In the genomic region with DNA sequence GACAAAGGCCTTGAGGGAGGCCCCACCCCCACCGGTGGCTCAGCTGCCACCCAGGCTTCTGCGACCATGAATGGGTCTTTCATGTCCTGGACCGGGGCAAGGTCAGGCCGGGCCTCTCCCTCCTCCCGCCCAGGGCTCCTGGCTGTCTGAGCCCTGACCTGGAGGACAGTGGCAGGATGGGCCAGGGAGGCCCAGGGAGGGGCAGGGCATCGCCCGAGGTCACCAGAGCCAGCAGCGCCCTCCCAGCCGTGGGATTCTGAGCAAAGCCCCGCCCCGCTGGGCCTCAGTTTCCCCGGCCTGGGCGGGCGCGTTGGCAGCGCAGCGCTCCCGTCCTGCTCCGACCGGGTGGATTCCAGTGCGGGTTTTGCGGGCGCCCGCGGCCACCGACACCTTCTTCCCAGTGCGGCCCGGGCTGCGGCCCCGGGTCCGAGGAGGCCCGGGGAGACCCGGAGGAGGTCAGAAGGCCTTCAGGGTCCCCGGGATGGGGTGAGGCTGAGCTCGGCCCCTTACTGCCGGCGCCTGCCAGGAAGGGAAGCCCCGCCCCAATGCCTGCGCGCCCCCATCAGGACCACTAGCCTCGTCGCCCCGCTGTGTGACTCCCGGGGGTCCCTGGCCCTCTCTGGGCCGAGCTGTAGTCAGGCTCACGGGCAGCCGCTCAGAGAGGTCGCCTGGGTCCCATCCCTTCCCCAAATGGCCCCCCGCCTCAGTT, we compare ENCODE assay signal across 9 cellular contexts. TPM values are rescaled to one million over a fixed set of nuclear protein-coding genes. Genes with fewer than 3 reads are reported as not detected.
DNase-seq lines count a peak whose midpoint lies in the region; TF ChIP-seq lines count a peak whose summit lies in the region.
"Had no signal": no experiment of that assay in that cellular context is flagged by ENCODE, and none has a peak within 500 bp of the region (broad histone marks: within the 10 kb centered on the region; RNA-seq: fewer than 3 reads in every experiment).

No MANE protein-coding gene starts in this region.

- TF ChIP-seq CTCF in left ventricle myocardium inferior (IDR thresholded peaks at IDR 0.05; ENCODE audit: borderline replicate concordance), result no peak

- peaks cover 78% of the 10 kb centered on the region for H3K27me3 ChIP-seq in left ventricle myocardium inferior (ENCODE audit: low read depth)

- peaks cover 20% of the 10 kb centered on the region for H3K4me1 ChIP-seq in left ventricle myocardium inferior

- intact Hi-C loops in left ventricle myocardium inferior (cut with micrococcal nuclease), result no loop called here

- H3K9me3 ChIP-seq in left ventricle myocardium inferior (replicated peaks), result no peaks in the 10 kb centered on the region

- H3K4me3 ChIP-seq in left ventricle myocardium inferior, result peak overlapping the region; percentile 67

- H3K27ac ChIP-seq in left ventricle myocardium inferior (replicated peaks), result no peak overlapping the region
- H3K27ac ChIP-seq: C4-2B had no signal

- H3K36me3 ChIP-seq in left ventricle myocardium inferior, result no peaks in the 10 kb centered on the region

- DNase-seq in NCI-H2171 treated with DMSO at 0.1 percent for 48 hours (lab: John Stamatoyannopoulos, UW) (peak; percentile 51), NCI-H2171 (lab: John Stamatoyannopoulos, UW) (no peak), UCSD-AML1 (lab: John Stamatoyannopoulos, UW; ENCODE audit: unreplicated experiment) (peak; percentile 35), left ventricle myocardium inferior (no peak), NCI-H446 treated with DMSO at 0.1 percent for 48 hours (lab: John Stamatoyannopoulos, UW) (no peak), NCI-H2029 (lab: John Stamatoyannopoulos, UW) (no peak), NCI-H1694 (lab: John Stamatoyannopoulos, UW) (no peak)
- peak; percentile 55 for DNase-seq in stimulated activated CD4-positive, alpha-beta T cell treated with anti-CD3 and anti-CD28 coated beads, Interleukin-15, amount 100 ng/mL, for 24 hours

RNA-seq across cellular contexts. Expression of a gene that starts 24.6 kb away (rescaled TPM):
- total RNA-seq in left ventricle myocardium inferior, result 7.2 TPM

RNA-seq across cellular contexts. Expression of a gene that starts 44.3 kb away (rescaled TPM):
- 0.41 TPM for total RNA-seq in left ventricle myocardium inferior

RNA-seq across cellular contexts. Expression of a gene that starts 49.1 kb away (rescaled TPM):
- 73.5 TPM for total RNA-seq in left ventricle myocardium inferior

RNA-seq across cellular contexts. Expression of a gene that starts 55.2 kb away (rescaled TPM):
- total RNA-seq in left ventricle myocardium inferior, result 4.2 TPM

Comparison
In these comparisons a context has a peak if more than half of its experiments do, and no peak if none do; other contexts are left out.
1. DNase-seq: peak in NCI-H2171 treated with DMSO at 0.1 percent for 48 hours (single experiment), UCSD-AML1 (single experiment) and stimulated activated CD4-positive, alpha-beta T cell treated with anti-CD3 and anti-CD28 coated beads, Interleukin-15, amount 100 ng/mL, for 24 hours (single experiment); none in NCI-H2171 (single experiment), left ventricle myocardium inferior (single experiment), NCI-H446 treated with DMSO at 0.1 percent for 48 hours (single experiment), NCI-H2029 (single experiment) and NCI-H1694 (single experiment).